Comparison of ENCODE assay signal across 22 cellular contexts in genomic region chr15:77484994-77485393, GRCh38.
"Had no signal": no experiment of that assay in that cellular context is flagged by ENCODE, and none has a peak within 500 bp of the region (broad histone marks: within the 10 kb centered on the region; RNA-seq: fewer than 3 reads in every experiment).

No MANE protein-coding gene starts in this region.

- H3K27ac Mint-ChIP-seq: natural killer cell treated with Interleukin-12 subunit alpha and Interleukin-12 subunit beta and Interleukin-15 and Interleukin-18, amount 100 ng/mL, for 72 hours; neural progenitor cell; progenitor cell of endocrine pancreas; stimulated activated memory B cell treated with anti-CD40 and anti-IgM and Interleukin-4, amounts not matched to agents 10 μg/mL and 1 μg/mL and 100 μg/mL, for 72 hours; stimulated activated naive CD8-positive, alpha-beta T cell treated with anti-CD3 and anti-CD28 coated beads, Interleukin-15, amount 100 ng/mL, for 72 hours had no signal

- H3K4me1 ChIP-seq: right lobe of liver had no signal

- H3K9me3 Mint-ChIP-seq: natural killer cell treated with Interleukin-12 subunit alpha and Interleukin-12 subunit beta and Interleukin-15 and Interleukin-18, amount 100 ng/mL, for 72 hours; neural progenitor cell; stimulated activated memory B cell treated with anti-CD40 and anti-IgM and Interleukin-4, amounts not matched to agents 10 μg/mL and 1 μg/mL and 100 μg/mL, for 72 hours; stimulated activated naive CD8-positive, alpha-beta T cell treated with anti-CD3 and anti-CD28 coated beads, Interleukin-15, amount 100 ng/mL, for 72 hours had no signal

- H3K27me3 Mint-ChIP-seq: natural killer cell treated with Interleukin-12 subunit alpha and Interleukin-12 subunit beta and Interleukin-15 and Interleukin-18, amount 100 ng/mL, for 72 hours; progenitor cell of endocrine pancreas; stimulated activated memory B cell treated with anti-CD40 and anti-IgM and Interleukin-4, amounts not matched to agents 10 μg/mL and 1 μg/mL and 100 μg/mL, for 72 hours; stimulated activated naive CD8-positive, alpha-beta T cell treated with anti-CD3 and anti-CD28 coated beads, Interleukin-15, amount 100 ng/mL, for 72 hours had no signal

- ATAC-seq: gastrocnemius medialis; heart right ventricle; mucosa of descending colon; natural killer cell treated with Interleukin-12 subunit alpha and Interleukin-12 subunit beta and Interleukin-15 and Interleukin-18, amount 100 ng/mL, for 72 hours; pancreas; right lobe of liver; stimulated activated memory B cell treated with anti-CD40 and anti-IgM and Interleukin-4, amounts not matched to agents 10 μg/mL and 1 μg/mL and 100 μg/mL, for 72 hours; stimulated activated naive CD8-positive, alpha-beta T cell treated with anti-CD3 and anti-CD28 coated beads, Interleukin-15, amount 100 ng/mL, for 72 hours had no signal

- H3K9me3 ChIP-seq: esophagus muscularis mucosa, gastrocnemius medialis, heart right ventricle, mucosa of descending colon, pancreas, right lobe of liver, testis, tibial nerve had no signal

- H3K4me3 ChIP-seq: esophagus muscularis mucosa, gastrocnemius medialis, heart right ventricle, mucosa of descending colon, neural progenitor cell, pancreas, right lobe of liver, testis, tibial nerve had no signal

- H3K4me1 Mint-ChIP-seq: stimulated activated memory B cell treated with anti-CD40 and anti-IgM and Interleukin-4, amounts not matched to agents 10 μg/mL and 1 μg/mL and 100 μg/mL, for 72 hours had no signal

- DNase-seq: effector memory CD4-positive, alpha-beta T cell; gastrocnemius medialis; heart right ventricle; hypothalamus; kidney glomerular epithelial cell; mammary epithelial cell; mucosa of descending colon; nucleus accumbens; pancreas; right lobe of liver; stimulated activated CD4-positive, alpha-beta T cell treated with anti-CD3 and anti-CD28 coated beads, Interleukin-15, amount 100 ng/mL, for 24 hours; stimulated activated CD4-positive, alpha-beta T cell treated with anti-CD3 and anti-CD28 coated beads, Interleukin-1b, Interleukin-23, amount 100 ng/mL, for 48 hours; stimulated activated CD4-positive, alpha-beta T cell treated with anti-CD3 and anti-CD28 coated beads, Interleukin-4, amount 100 ng/mL, for 24 hours; stimulated activated naive CD8-positive, alpha-beta T cell treated with anti-CD3 and anti-CD28 coated beads, Interleukin-15, amount 100 ng/mL, for 72 hours; testis had no signal

- H3K27me3 ChIP-seq: esophagus muscularis mucosa, gastrocnemius medialis, heart right ventricle, neural progenitor cell, pancreas, right lobe of liver, testis, tibial nerve had no signal

- H3K4me3 Mint-ChIP-seq: natural killer cell treated with Interleukin-12 subunit alpha and Interleukin-12 subunit beta and Interleukin-15 and Interleukin-18, amount 100 ng/mL, for 72 hours; neural progenitor cell; stimulated activated memory B cell treated with anti-CD40 and anti-IgM and Interleukin-4, amounts not matched to agents 10 μg/mL and 1 μg/mL and 100 μg/mL, for 72 hours; stimulated activated naive CD8-positive, alpha-beta T cell treated with anti-CD3 and anti-CD28 coated beads, Interleukin-15, amount 100 ng/mL, for 72 hours had no signal

- H3K27ac ChIP-seq: epithelial cell of prostate, esophagus muscularis mucosa, neural progenitor cell, pancreas, right lobe of liver, testis, tibial nerve had no signal
